14 cellular contexts compared by ENCODE assay signal in genomic region chr4:41178372-41179085, GRCh38. TPM values are rescaled to one million over a fixed set of nuclear protein-coding genes. Genes with fewer than 3 reads are reported as not detected.
DNase-seq lines count a peak whose midpoint lies in the region; ATAC-seq and TF ChIP-seq lines count a peak whose summit lies in the region.
"Had no signal": no experiment of that assay in that cellular context is flagged by ENCODE, and none has a peak within 500 bp of the region (broad histone marks: within the 10 kb centered on the region; RNA-seq: fewer than 3 reads in every experiment).

No MANE protein-coding gene starts in this region.

- DNase-seq in AG08396 (ENCODE audit: low spot score) (peak; percentile 60), RPMI7951 (ENCODE audit: low read depth) (peak; percentile 86), fibroblast of lung (ENCODE audit: low read depth in 2 of 2) (peak; percentile 95 to 96), non-pigmented ciliary epithelial cell (ENCODE audit: low read depth) (peak; percentile 81), NCI-H2107 (lab: John Stamatoyannopoulos, UW) (no peak), superior temporal gyrus (ENCODE audit: extremely low spot score) (no peak), germinal center (ENCODE audit: low spot score) (no peak)
- DNase-seq: activated CD8-positive, alpha-beta T cell treated with anti-CD3 and anti-CD28 coated beads, Interleukin-2, amount 10 ng/mL, durations not matched to agents 7 days and 5 days; NCI-H1436 treated with DMSO at 0.1 percent for 48 hours; SHP77 treated with DMSO at 0.1 percent for 48 hours had no signal

- no peak for TF ChIP-seq CTCF in fibroblast of lung (conservative IDR thresholded peaks at IDR 0.05 in 1 of 2, IDR thresholded peaks at IDR 0.05 in 1 of 2; ENCODE audit: low read depth in 1 of 2, low read length in 2 of 2)

- H3K4me2 ChIP-seq in fibroblast of lung (ENCODE audit: extremely low read depth, insufficient read depth, low read length) = peak overlapping the region; percentile 32

- ATAC-seq in HG02642 (IDR thresholded peaks at IDR 0.05; ENCODE audit: poor library complexity, unreplicated experiment) = no peak
- ATAC-seq: activated CD8-positive, alpha-beta T cell treated with anti-CD3 and anti-CD28 coated beads, Interleukin-2, amount 10 ng/mL, durations not matched to agents 7 days and 5 days had no signal

- H3K4me1 ChIP-seq in fibroblast of lung (ENCODE audit: control insufficient read depth, extremely low read depth, insufficient read depth, low read length) = peaks cover 24% of the 10 kb centered on the region

- no peaks in the 10 kb centered on the region for H4K20me1 ChIP-seq in fibroblast of lung (ENCODE audit: control insufficient read depth, extremely low read depth, insufficient read depth, low read length)

- no peak overlapping the region for H3K9ac ChIP-seq in fibroblast of lung (ENCODE audit: insufficient read depth, low read length)

- no peak overlapping the region for H2AFZ ChIP-seq in fibroblast of lung (ENCODE audit: low read length)

- H3K79me2 ChIP-seq in fibroblast of lung (ENCODE audit: control insufficient read depth, insufficient read depth, low read length) = peaks cover 31% of the 10 kb centered on the region

- no peaks in the 10 kb centered on the region for H3K27me3 ChIP-seq in fibroblast of lung (ENCODE audit: control insufficient read depth, insufficient read depth, low read length)
- H3K27me3 ChIP-seq: cardiac muscle cell had no signal

- H3K36me3 ChIP-seq in fibroblast of lung (ENCODE audit: control insufficient read depth, insufficient read depth, low read length) = no peaks in the 10 kb centered on the region
- H3K36me3 ChIP-seq: cardiac muscle cell had no signal

- H3K9me3 ChIP-seq in fibroblast of lung (ENCODE audit: control insufficient read depth, insufficient read depth, low read depth, low read length) = no peaks in the 10 kb centered on the region

- peak overlapping the region in 1 of 4 experiments; percentile 27 for H3K4me3 ChIP-seq in fibroblast of lung (replicated peaks in 1 of 4; ENCODE audit: control extremely low read depth in 1 of 4, insufficient read depth in 1 of 4, low read depth in 3 of 4, low read length in 4 of 4)
- H3K4me3 ChIP-seq: cardiac muscle cell, skin epidermis had no signal

- H3K27ac ChIP-seq in fibroblast of lung (ENCODE audit: insufficient read depth, low read length) = no peak overlapping the region
- H3K27ac ChIP-seq: C4-2B, cardiac muscle cell had no signal

RNA-seq across cellular contexts. Expression of gene APBB2, which starts 35.8 kb away (rescaled TPM):
- total RNA-seq in RPMI7951 (2014; rRNA removed; shearing (Covaris generic)) = 39.1 and 54.3 TPM in 2 replicates
- total RNA-seq in fibroblast of lung = 18.7 and 25.1 TPM in 2 replicates
- 29.8 and 39.8 TPM in 2 replicates for polyA plus RNA-seq in fibroblast of lung
- polyA plus RNA-seq in fibroblast of lung (2012) = 17.2 and 18.2 TPM in 2 replicates
- 46.6 and 52.9 TPM in 2 replicates for polyA minus RNA-seq in fibroblast of lung (ENCODE audit: low replicate concordance)

Comparison
In these comparisons a context has a peak if more than half of its experiments do, and no peak if none do; other contexts are left out.
1. DNase-seq: peak in AG08396 (single experiment), RPMI7951 (single experiment), fibroblast of lung (2 of 2) and non-pigmented ciliary epithelial cell (single experiment); none in NCI-H2107 (single experiment), superior temporal gyrus (single experiment) and germinal center (single experiment).